ENCODE assay signal across 1 cellular context in the genomic region with DNA sequence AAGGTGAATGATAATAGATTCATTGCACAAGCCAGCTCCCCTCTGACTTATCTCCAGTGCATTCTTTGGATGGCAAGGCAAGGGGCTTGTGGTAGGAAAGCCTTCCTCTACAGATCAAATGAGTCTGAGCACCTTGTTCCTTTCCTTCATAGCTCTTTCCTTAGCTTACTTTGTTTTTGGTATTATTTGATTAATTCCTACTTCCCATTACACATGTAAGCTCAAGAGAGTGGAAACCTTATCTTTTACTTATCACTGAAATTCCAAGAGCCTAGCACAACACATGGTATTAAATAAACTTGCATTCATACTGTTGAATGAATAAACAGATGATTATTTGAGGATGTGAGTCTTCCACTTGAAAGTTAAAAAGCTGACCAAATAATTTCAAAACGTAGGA.
TF ChIP-seq lines count a peak whose summit lies in the region.

No MANE protein-coding gene starts in this region.

TF ChIP-seq in IMR-90, 13 proteins besides CTCF, POLR2A, EP300 and RAD21 (continued from another document):
- TF ChIP-seq MAZ (IDR thresholded peaks at IDR 0.05; ENCODE audit: borderline replicate concordance, low read depth, low read length) (no peak), CEBPB (IDR thresholded peaks at IDR 0.05; ENCODE audit: low read depth, low read length) (no peak), MXI1 (IDR thresholded peaks at IDR 0.05; ENCODE audit: borderline replicate concordance, low read depth, low read length) (no peak), MAFK (IDR thresholded peaks at IDR 0.05; ENCODE audit: low read depth, low read length) (no peak), CHD1 (IDR thresholded peaks at IDR 0.05; ENCODE audit: low read depth, low read length) (no peak), SMC3 (IDR thresholded peaks at IDR 0.05; ENCODE audit: low read depth, low read length) (no peak), NFE2L2 (IDR thresholded peaks at IDR 0.05; ENCODE audit: low read depth, low read length) (no peak), BHLHE40 (IDR thresholded peaks at IDR 0.05; ENCODE audit: low read depth, low read length) (no peak), RFX5 (IDR thresholded peaks at IDR 0.05; ENCODE audit: low read depth, low read length) (no peak), RCOR1 (IDR thresholded peaks at IDR 0.05; ENCODE audit: insufficient replicate concordance, low read length) (no peak)
- TF ChIP-seq, protein P1, sequence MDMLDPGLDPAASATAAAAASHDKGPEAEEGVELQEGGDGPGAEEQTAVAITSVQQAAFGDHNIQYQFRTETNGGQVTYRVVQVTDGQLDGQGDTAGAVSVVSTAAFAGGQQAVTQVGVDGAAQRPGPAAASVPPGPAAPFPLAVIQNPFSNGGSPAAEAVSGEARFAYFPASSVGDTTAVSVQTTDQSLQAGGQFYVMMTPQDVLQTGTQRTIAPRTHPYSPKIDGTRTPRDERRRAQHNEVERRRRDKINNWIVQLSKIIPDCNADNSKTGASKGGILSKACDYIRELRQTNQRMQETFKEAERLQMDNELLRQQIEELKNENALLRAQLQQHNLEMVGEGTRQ (IDR thresholded peaks at IDR 0.05; ENCODE audit: low read depth, low read length): no peak
- TF ChIP-seq, protein P2, sequence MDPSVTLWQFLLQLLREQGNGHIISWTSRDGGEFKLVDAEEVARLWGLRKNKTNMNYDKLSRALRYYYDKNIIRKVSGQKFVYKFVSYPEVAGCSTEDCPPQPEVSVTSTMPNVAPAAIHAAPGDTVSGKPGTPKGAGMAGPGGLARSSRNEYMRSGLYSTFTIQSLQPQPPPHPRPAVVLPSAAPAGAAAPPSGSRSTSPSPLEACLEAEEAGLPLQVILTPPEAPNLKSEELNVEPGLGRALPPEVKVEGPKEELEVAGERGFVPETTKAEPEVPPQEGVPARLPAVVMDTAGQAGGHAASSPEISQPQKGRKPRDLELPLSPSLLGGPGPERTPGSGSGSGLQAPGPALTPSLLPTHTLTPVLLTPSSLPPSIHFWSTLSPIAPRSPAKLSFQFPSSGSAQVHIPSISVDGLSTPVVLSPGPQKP (IDR thresholded peaks at IDR 0.05; ENCODE audit: borderline replicate concordance, low read depth, low read length): no peak
